In genomic region chr12:2693204-2693860, GRCh38 we compare ENCODE assay signal across 13 cellular contexts.
DNase-seq lines count a peak whose midpoint lies in the region; ATAC-seq and TF ChIP-seq lines count a peak whose summit lies in the region.
"Had no signal": no experiment of that assay in that cellular context is flagged by ENCODE, and none has a peak within 500 bp of the region (broad histone marks: within the 10 kb centered on the region; RNA-seq: fewer than 3 reads in every experiment).

No MANE protein-coding gene starts in this region.

- H3K27me3 Mint-ChIP-seq in activated CD4-positive, alpha-beta T cell treated with anti-CD3 and anti-CD28 coated beads, Interleukin-2, amount 10 ng/mL, durations not matched to agents 24 days and 14 days: peaks cover 19% of the 10 kb centered on the region
- H3K27me3 Mint-ChIP-seq in activated CD8-positive, alpha-beta T cell treated with anti-CD3 and anti-CD28 coated beads, Interleukin-2, amount 10 ng/mL, durations not matched to agents 7 days and 5 days (ENCODE audit: low read depth): peaks cover 20% of the 10 kb centered on the region
- peaks cover 5 to 18% of the 10 kb centered on the region in 2 donors for H3K27me3 Mint-ChIP-seq in natural killer cell (ENCODE audit: low read depth in 2 of 2)

- H3K9me3 Mint-ChIP-seq in activated CD4-positive, alpha-beta T cell treated with anti-CD3 and anti-CD28 coated beads, Interleukin-2, amount 10 ng/mL, durations not matched to agents 24 days and 14 days: no peaks in the 10 kb centered on the region
- H3K9me3 Mint-ChIP-seq in activated CD8-positive, alpha-beta T cell treated with anti-CD3 and anti-CD28 coated beads, Interleukin-2, amount 10 ng/mL, durations not matched to agents 7 days and 5 days (ENCODE audit: insufficient read depth): no peaks in the 10 kb centered on the region
- no peaks in the 10 kb centered on the region for H3K9me3 Mint-ChIP-seq in natural killer cell

- peak overlapping the region; percentile 57 for H3K4me3 Mint-ChIP-seq in activated CD4-positive, alpha-beta T cell treated with anti-CD3 and anti-CD28 coated beads, Interleukin-2, amount 10 ng/mL, durations not matched to agents 24 days and 14 days
- H3K4me3 Mint-ChIP-seq in activated CD8-positive, alpha-beta T cell treated with anti-CD3 and anti-CD28 coated beads, Interleukin-2, amount 10 ng/mL, durations not matched to agents 7 days and 5 days: peak overlapping the region; percentile 42
- H3K4me3 Mint-ChIP-seq in natural killer cell: peak overlapping the region; percentile 95

- peak; percentile 72 for DNase-seq in activated CD4-positive, alpha-beta T cell treated with anti-CD3 and anti-CD28 coated beads, Interleukin-2, amount 10 ng/mL, durations not matched to agents 24 days and 14 days
- no peak for DNase-seq in activated CD4-positive, alpha-beta T cell treated with anti-CD3 and anti-CD28 coated beads, Interleukin-2, amount 50 U/mL, for 1 hour
- DNase-seq in HUDEP-2 (lab: John Stamatoyannopoulos, UW; ENCODE audit: unreplicated experiment in 76 of 76) (peak in 53 of 76 experiments; percentile 11 to 75 (median 42)), natural killer cell (no peak), hepatic stellate cell (ENCODE audit: low spot score) (no peak), medulla oblongata (ENCODE audit: extremely low spot score) (no peak)
- DNase-seq in activated CD8-positive, alpha-beta T cell treated with anti-CD3 and anti-CD28 coated beads, Interleukin-2, amount 10 ng/mL, durations not matched to agents 7 days and 5 days: peak; percentile 47
- DNase-seq: body of pancreas, C1 segment of cervical spinal cord, foreskin fibroblast, midbrain, NCI-H748 treated with DMSO at 0.1 percent for 48 hours had no signal

- CTCF ChIA-PET in activated CD8-positive, alpha-beta T cell treated with anti-CD3 and anti-CD28 coated beads, Interleukin-2, amount 10 ng/mL, durations not matched to agents 7 days and 5 days (lab: Charles Lee): interaction anchor here (1.1 to 2.0 kb wide), 6 partner anchors 10 to 121 kb away, joined by 3 to 7 read pairs (median 4); no protein-coding TSS in a partner anchor

- no peak for TF ChIP-seq CTCF in natural killer cell (IDR thresholded peaks at IDR 0.05)

- ATAC-seq in activated CD8-positive, alpha-beta T cell treated with anti-CD3 and anti-CD28 coated beads, Interleukin-2, amount 10 ng/mL, durations not matched to agents 7 days and 5 days: no peak
- ATAC-seq in natural killer cell: no peak
- ATAC-seq in HG02588 (IDR thresholded peaks at IDR 0.05; ENCODE audit: unreplicated experiment): no peak
- ATAC-seq: body of pancreas had no signal

- H3K4me1 Mint-ChIP-seq in activated CD4-positive, alpha-beta T cell treated with anti-CD3 and anti-CD28 coated beads, Interleukin-2, amount 10 ng/mL, durations not matched to agents 24 days and 14 days: peaks cover 33% of the 10 kb centered on the region
- peaks cover 42% of the 10 kb centered on the region for H3K4me1 Mint-ChIP-seq in activated CD8-positive, alpha-beta T cell treated with anti-CD3 and anti-CD28 coated beads, Interleukin-2, amount 10 ng/mL, durations not matched to agents 7 days and 5 days (ENCODE audit: low read depth)
- peaks cover 36 to 39% of the 10 kb centered on the region in 2 donors for H3K4me1 Mint-ChIP-seq in natural killer cell

- no peak overlapping the region for H3K27ac Mint-ChIP-seq in activated CD4-positive, alpha-beta T cell treated with anti-CD3 and anti-CD28 coated beads, Interleukin-2, amount 10 ng/mL, durations not matched to agents 24 days and 14 days
- peak overlapping the region; percentile 37 for H3K27ac Mint-ChIP-seq in activated CD8-positive, alpha-beta T cell treated with anti-CD3 and anti-CD28 coated beads, Interleukin-2, amount 10 ng/mL, durations not matched to agents 7 days and 5 days
- H3K27ac Mint-ChIP-seq in natural killer cell: peak overlapping the region; percentile 17 to 60

- peaks cover 2% of the 10 kb centered on the region for H3K36me3 Mint-ChIP-seq in activated CD4-positive, alpha-beta T cell treated with anti-CD3 and anti-CD28 coated beads, Interleukin-2, amount 10 ng/mL, durations not matched to agents 24 days and 14 days (ENCODE audit: low read depth)
- H3K36me3 Mint-ChIP-seq in activated CD8-positive, alpha-beta T cell treated with anti-CD3 and anti-CD28 coated beads, Interleukin-2, amount 10 ng/mL, durations not matched to agents 7 days and 5 days (ENCODE audit: low read depth): peaks cover 4% of the 10 kb centered on the region
- no peaks in the 10 kb centered on the region for H3K36me3 Mint-ChIP-seq in natural killer cell

- intact Hi-C loops in activated CD4-positive, alpha-beta T cell treated with anti-CD3 and anti-CD28 coated beads, Interleukin-2, amount 10 ng/mL, durations not matched to agents 24 days and 14 days (cut with micrococcal nuclease): loop anchor here (5.0 kb wide), 1 partner anchor 184 kb away; the partner anchor contains the start of genes FOXM1 and RHNO1
- intact Hi-C loops in natural killer cell (cut with micrococcal nuclease): no loop called here

- POLR2A ChIA-PET in activated CD8-positive, alpha-beta T cell treated with anti-CD3 and anti-CD28 coated beads, Interleukin-2, amount 10 ng/mL, durations not matched to agents 7 days and 5 days (lab: Charles Lee): no interaction called here

Comparison
In these comparisons a context has a peak if more than half of its experiments do, and no peak if none do; other contexts are left out.
1. DNase-seq: peak in activated CD4-positive, alpha-beta T cell treated with anti-CD3 and anti-CD28 coated beads, Interleukin-2, amount 10 ng/mL, durations not matched to agents 24 days and 14 days (single experiment), HUDEP-2 (53 of 76) and activated CD8-positive, alpha-beta T cell treated with anti-CD3 and anti-CD28 coated beads, Interleukin-2, amount 10 ng/mL, durations not matched to agents 7 days and 5 days (single experiment); none in activated CD4-positive, alpha-beta T cell treated with anti-CD3 and anti-CD28 coated beads, Interleukin-2, amount 50 U/mL, for 1 hour (single experiment), natural killer cell (single experiment), hepatic stellate cell (single experiment) and medulla oblongata (single experiment).
2. H3K4me3 Mint-ChIP-seq: peak in every context shown above with its lines; median percentile 95 in natural killer cell; 57 in activated CD4-positive, alpha-beta T cell treated with anti-CD3 and anti-CD28 coated beads, Interleukin-2, amount 10 ng/mL, durations not matched to agents 24 days and 14 days; 42 in activated CD8-positive, alpha-beta T cell treated with anti-CD3 and anti-CD28 coated beads, Interleukin-2, amount 10 ng/mL, durations not matched to agents 7 days and 5 days.